In genomic region chr3:169591983-169592644, GRCh38 we compare ENCODE assay signal across 15 cellular contexts.
DNase-seq lines count a peak whose midpoint lies in the region; ATAC-seq and TF ChIP-seq lines count a peak whose summit lies in the region.
"Had no signal": no experiment of that assay in that cellular context is flagged by ENCODE, and none has a peak within 500 bp of the region (broad histone marks: within the 10 kb centered on the region; RNA-seq: fewer than 3 reads in every experiment).

No MANE protein-coding gene starts in this region.

- no peaks in the 10 kb centered on the region for H3K36me3 ChIP-seq in MM.1S (replicated peaks; ENCODE audit: insufficient read depth, low read length)
- H3K36me3 ChIP-seq in PC-9 (ENCODE audit: low read depth): no peaks in the 10 kb centered on the region

- POLR2A ChIA-PET in PC-9 (lab: Charles Lee; ENCODE audit: unreplicated experiment): no interaction called here

- peak; percentile 53 for ATAC-seq in GM21825 (IDR thresholded peaks at IDR 0.05; ENCODE audit: unreplicated experiment)
- peak; percentile 85 to 89 for ATAC-seq in right cardiac atrium

- CTCF ChIA-PET in PC-9 (lab: Charles Lee): no interaction called here

- peak overlapping the region; percentile 4; the same call in 1 of the 2 replicates for H3K27ac ChIP-seq in MM.1S (ENCODE audit: low read length)
- peak overlapping the region; percentile 4 for H3K27ac ChIP-seq in right cardiac atrium (ENCODE audit: low read length)
- no peak overlapping the region for H3K27ac ChIP-seq in PC-9
- H3K27ac ChIP-seq: parathyroid adenoma had no signal

- TF ChIP-seq CTCF in MM.1S (IDR thresholded peaks at IDR 0.05; ENCODE audit: low read length) (no peak), PC-9 (conservative IDR thresholded peaks at IDR 0.05) (no peak)

- H3K79me2 ChIP-seq in MM.1S (ENCODE audit: low read length) (no peaks in the 10 kb centered on the region), PC-9 (ENCODE audit: low read depth) (no peaks in the 10 kb centered on the region)
- H3K79me2 ChIP-seq: parathyroid adenoma had no signal

- H2AFZ ChIP-seq in MM.1S (ENCODE audit: low read length) (peak overlapping the region; percentile 15; the same call in 1 of the 2 replicates), PC-9 (no peak overlapping the region)
- H2AFZ ChIP-seq: parathyroid adenoma had no signal

- H3K4me2 ChIP-seq in MM.1S (ENCODE audit: low read depth, low read length): peak overlapping the region; percentile 32; the same call in 1 of the 2 replicates
- H3K4me2 ChIP-seq in PC-9: no peak overlapping the region

- H3K9me3 ChIP-seq in MM.1S (replicated peaks; ENCODE audit: insufficient read depth, low read length) (no peaks in the 10 kb centered on the region), right cardiac atrium (ENCODE audit: control insufficient read depth, low read length) (no peaks in the 10 kb centered on the region), PC-9 (ENCODE audit: insufficient read depth, low read depth) (no peaks in the 10 kb centered on the region)

- H3F3A ChIP-seq in MM.1S (ENCODE audit: insufficient read depth, low read length) (no peaks in the 10 kb centered on the region), PC-9 (ENCODE audit: insufficient read depth, low read depth) (no peaks in the 10 kb centered on the region)

- peaks cover 15% of the 10 kb centered on the region for H3K4me1 ChIP-seq in MM.1S (ENCODE audit: low read length)
- peaks cover 3% of the 10 kb centered on the region for H3K4me1 ChIP-seq in right cardiac atrium (ENCODE audit: control insufficient read depth, insufficient read depth, low read length)
- H3K4me1 ChIP-seq in PC-9 (replicated peaks; ENCODE audit: insufficient read depth): no peaks in the 10 kb centered on the region; the same call in 1 of the 2 replicates
- H3K4me1 ChIP-seq: parathyroid adenoma had no signal

- H3K4me3 ChIP-seq in MM.1S (ENCODE audit: low read length): no peak overlapping the region
- no peak overlapping the region for H3K4me3 ChIP-seq in right cardiac atrium (ENCODE audit: low read length)
- no peak overlapping the region for H3K4me3 ChIP-seq in PC-9

- BruUV-seq in PC-9 (replicated peaks; lab: Mats Ljungman, UMichigan): no TSS peak

- no peaks in the 10 kb centered on the region for H3K27me3 ChIP-seq in MM.1S (replicated peaks; ENCODE audit: insufficient read depth, low read length)
- no peaks in the 10 kb centered on the region for H3K27me3 ChIP-seq in right cardiac atrium (ENCODE audit: control insufficient read depth, insufficient read depth)
- H3K27me3 ChIP-seq in PC-9 (ENCODE audit: insufficient read depth, low read depth): no peaks in the 10 kb centered on the region

- no peaks in the 10 kb centered on the region for H3K9me2 ChIP-seq in MM.1S (replicated peaks; ENCODE audit: insufficient read depth, low read length)
- H3K9me2 ChIP-seq in PC-9 (ENCODE audit: insufficient read depth): no peaks in the 10 kb centered on the region

- DNase-seq in GM03348 (ENCODE audit: low spot score) (peak; percentile 5), MM.1S (no peak), right cardiac atrium (peak; percentile 20 to 64 (median 58)), PC-9 (no peak), COLO829 (ENCODE audit: low spot score) (no peak), DMS53 treated with DMSO at 0.1 percent for 48 hours (lab: John Stamatoyannopoulos, UW; ENCODE audit: unreplicated experiment) (no peak), NCI-H2029 treated with DMSO at 0.1 percent for 48 hours (lab: John Stamatoyannopoulos, UW) (no peak)
- DNase-seq: activated CD4-positive, alpha-beta memory T cell treated with anti-CD3 and anti-CD28 coated beads, Interleukin-2, amount 10 ng/mL, durations not matched to agents 7 days and 5 days; activated naive CD4-positive, alpha-beta T cell treated with anti-CD3 and anti-CD28 coated beads for 36 hours; NCI-H1694 treated with DMSO at 0.1 percent for 48 hours; stimulated activated CD4-positive, alpha-beta T cell treated with anti-CD3 and anti-CD28 coated beads, Interleukin-1b, Interleukin-23, amount 100 ng/mL, for 48 hours; stimulated activated naive CD4-positive, alpha-beta T cell; T-helper 2 cell had no signal

- no peaks in the 10 kb centered on the region for H4K20me1 ChIP-seq in MM.1S (ENCODE audit: insufficient read depth, low read length)
- H4K20me1 ChIP-seq in PC-9 (ENCODE audit: insufficient read depth): no peaks in the 10 kb centered on the region

- no peak overlapping the region for H3K9ac ChIP-seq in MM.1S (ENCODE audit: low read length)
- H3K9ac ChIP-seq: parathyroid adenoma had no signal

- WGBS in right cardiac atrium: 72% methylated on average over 6 of the region's 6 CpGs

- intact Hi-C loops in right cardiac atrium (cut with DNase I) (no loop called here), PC-9 (cut with micrococcal nuclease; ENCODE audit: unreplicated experiment) (no loop called here)

Comparison
In these comparisons a context has a peak if more than half of its experiments do, and no peak if none do; other contexts are left out.
1. DNase-seq: peak in GM03348 (single experiment) and right cardiac atrium (3 of 3); none in MM.1S (single experiment), PC-9 (0 of 2), COLO829 (single experiment), DMS53 treated with DMSO at 0.1 percent for 48 hours (single experiment) and NCI-H2029 treated with DMSO at 0.1 percent for 48 hours (single experiment).